22 cellular contexts compared by ENCODE assay signal in the genomic region with DNA sequence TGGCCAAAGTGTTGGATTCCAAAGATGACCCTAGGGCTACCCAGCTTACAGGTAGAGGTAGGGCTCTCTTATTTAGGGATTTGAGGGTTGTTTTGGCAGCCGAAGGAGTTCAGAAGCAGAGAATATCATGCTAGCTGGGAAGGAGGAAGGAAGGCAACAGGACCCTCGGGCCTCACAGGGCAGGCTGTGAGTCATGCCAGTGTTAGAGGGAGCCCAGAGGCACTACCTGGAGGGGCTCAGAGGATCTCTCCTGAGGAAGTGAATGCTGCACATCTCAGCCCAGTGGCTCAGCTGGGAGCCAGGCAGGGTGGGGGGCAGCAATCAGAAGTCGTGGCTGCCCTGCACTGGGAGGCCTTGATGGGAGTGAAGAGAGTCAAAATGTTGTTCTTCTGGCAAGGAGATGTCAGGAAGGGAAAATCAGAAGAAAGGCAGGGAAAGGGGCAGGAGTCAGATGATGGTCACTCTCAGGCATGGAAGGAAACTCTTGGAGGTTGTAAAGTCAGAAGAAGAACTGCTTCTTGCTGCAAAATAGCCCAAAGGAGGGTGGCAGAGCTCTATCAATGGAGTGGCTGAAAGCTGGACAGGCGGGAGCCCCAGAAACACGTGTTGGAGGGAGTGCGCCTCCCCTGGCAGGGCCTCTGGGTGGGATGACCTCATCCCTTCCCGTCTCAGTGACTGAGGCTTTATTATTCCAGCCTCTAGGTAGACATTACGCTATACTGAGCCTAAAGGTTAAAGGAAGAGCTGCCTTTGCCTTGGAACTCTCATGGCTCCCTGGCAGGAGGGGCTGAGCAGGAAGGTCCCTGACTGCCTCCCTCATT.
DNase-seq lines count a peak whose midpoint lies in the region; ATAC-seq, FAIRE-seq and TF ChIP-seq lines count a peak whose summit lies in the region.
"Had no signal": no experiment of that assay in that cellular context is flagged by ENCODE, and none has a peak within 500 bp of the region (broad histone marks: within the 10 kb centered on the region; RNA-seq: fewer than 3 reads in every experiment).

No MANE protein-coding gene starts in this region.

- no peak overlapping the region for H3K4me3 Mint-ChIP-seq in activated T-helper 17 cell treated with anti-CD3 and anti-CD28 coated beads, Interleukin-2, amount 50 U/mL, for 72 hours
- H3K4me3 Mint-ChIP-seq: CD8-positive, alpha-beta memory T cell; HFFc6; nephron had no signal

- peaks cover 15 to 32% of the 10 kb centered on the region in 2 experiments for H3K36me3 ChIP-seq in HepG2 (replicated peaks in 1 of 2; ENCODE audit: control insufficient read depth in 1 of 2, insufficient read depth in 2 of 2, low read length in 2 of 2)
- H3K36me3 ChIP-seq in right lobe of liver, result peaks cover 0 to 23% (median 5%) of the 10 kb centered on the region in 4 donors
- no peaks in the 10 kb centered on the region for H3K36me3 ChIP-seq in K562 (ENCODE audit: control insufficient read depth, insufficient read depth, low read length)
- H3K36me3 ChIP-seq: SJCRH30, upper lobe of right lung had no signal

- FAIRE-seq in HepG2 (lab: Jason Lieb, UNC) (no peak), K562 (lab: Jason Lieb, UNC) (no peak)
- FAIRE-seq: islet of Langerhans had no signal

- H3K9me3 ChIP-seq in HepG2 (ENCODE audit: low read length) (no peaks in the 10 kb centered on the region), right lobe of liver (no peaks in the 10 kb centered on the region), K562 (replicated peaks; ENCODE audit: control insufficient read depth, insufficient read depth, low read depth, low read length) (no peaks in the 10 kb centered on the region)
- H3K9me3 ChIP-seq: SJCRH30, upper lobe of right lung had no signal

- H3K9me1 ChIP-seq in K562 (ENCODE audit: control insufficient read depth, insufficient read depth, low read length), result no peaks in the 10 kb centered on the region

- no TSS peak for BruUV-seq in HepG2 (replicated peaks; lab: Mats Ljungman, UMichigan)
- no TSS peak for BruUV-seq in K562 (replicated peaks; lab: Mats Ljungman, UMichigan)

- no peak overlapping the region for H3K27ac ChIP-seq in HepG2 (ENCODE audit: extremely low read length, insufficient read depth, low read length)
- no peak overlapping the region for H3K27ac ChIP-seq in right lobe of liver
- no peak overlapping the region for H3K27ac ChIP-seq in K562 (ENCODE audit: extremely low read depth, low read depth, low read length)
- H3K27ac ChIP-seq: epithelial cell of prostate, SJCRH30, upper lobe of right lung had no signal

- H3K27me3 ChIP-seq in HepG2 (ENCODE audit: control insufficient read depth in 1 of 2, insufficient read depth in 2 of 2, low read length in 2 of 2) (no peaks in the 10 kb centered on the region), right lobe of liver (no peaks in the 10 kb centered on the region), K562 (ENCODE audit: control insufficient read depth in 2 of 2, insufficient read depth in 2 of 2, low read length in 2 of 2) (peaks cover 0 to 10% of the 10 kb centered on the region in 2 experiments; a peak in 1 of 5 replicates)
- H3K27me3 ChIP-seq: SJCRH30, upper lobe of right lung had no signal

- no peak overlapping the region for H3K4me3 ChIP-seq in HepG2 (replicated peaks in 1 of 3; ENCODE audit: insufficient read depth in 1 of 3, low read depth in 2 of 3, low read length in 3 of 3)
- H3K4me3 ChIP-seq in right lobe of liver, result no peak overlapping the region
- H3K4me3 ChIP-seq in K562, result no peak overlapping the region
- H3K4me3 ChIP-seq: SJCRH30, upper lobe of right lung had no signal

- intact Hi-C loops in HepG2 (cut with micrococcal nuclease; ENCODE audit: unreplicated experiment), result no loop called here
- intact Hi-C loops in right lobe of liver (cut with DNase I), result loop anchor here in 1 of 2 donors (10.0 kb wide), 1 partner anchor 156 kb away; no protein-coding TSS in a partner anchor
- intact Hi-C loops in K562 (cut with micrococcal nuclease), result no loop called here

- peaks cover 8% of the 10 kb centered on the region for H3K27me3 Mint-ChIP-seq in activated T-helper 17 cell treated with anti-CD3 and anti-CD28 coated beads, Interleukin-2, amount 50 U/mL, for 72 hours

- DNase-seq in HepG2 (ENCODE audit: low spot score) (no peak), right lobe of liver (no peak), K562 (ENCODE audit: extremely low read depth in 1 of 4, low spot score in 3 of 4) (peak in 1 of 4 experiments; percentile 9), left kidney (ENCODE audit: low read depth, low spot score) (peak; percentile 44), SIG-M5 treated with dmso at 0.1 percent for 504 hours (lab: John Stamatoyannopoulos, UW; ENCODE audit: unreplicated experiment) (no peak), GM10248 (ENCODE audit: extremely low spot score) (no peak)
- DNase-seq: ACHN; aorta; CD8-positive, alpha-beta memory T cell; glutamatergic neuron; HFFc6; NCI-H1930; NCI-H446 treated with DMSO at 0.1 percent for 48 hours; SJCRH30; stimulated activated naive CD4-positive, alpha-beta T cell treated with Interleukin-2 at 50 U/mL for 16 hours; T1000; upper lobe of right lung had no signal

- WGBS in HepG2 (ENCODE audit: low lambda C conversion rate), result 86% methylated on average over 5 of the region's 8 CpGs
- 51% methylated on average over 5 of the region's 8 CpGs for WGBS in right lobe of liver (ENCODE audit: insufficient coverage, low coverage, low lambda C conversion rate, missing lambda C conversion rate)
- 6% methylated on average over 6 of the region's 8 CpGs for WGBS in K562 (ENCODE audit: insufficient coverage, low coverage, missing lambda C conversion rate)

- TF ChIP-seq POLR2A in HepG2 (IDR thresholded peaks at IDR 0.05; ENCODE audit: insufficient read depth in 1 of 2, low read depth in 2 of 2, low read length in 2 of 2), result no peak
- no peak for TF ChIP-seq POLR2A in right lobe of liver (IDR thresholded peaks at IDR 0.05)
- no peak for TF ChIP-seq POLR2A in K562 (conservative IDR thresholded peaks at IDR 0.05)

- no peaks in the 10 kb centered on the region for H3K9me3 Mint-ChIP-seq in activated T-helper 17 cell treated with anti-CD3 and anti-CD28 coated beads, Interleukin-2, amount 50 U/mL, for 72 hours
- H3K9me3 Mint-ChIP-seq: CD8-positive, alpha-beta memory T cell; HFFc6; nephron had no signal

- H3K4me1 ChIP-seq in HepG2 (ENCODE audit: insufficient read depth, low read length), result no peaks in the 10 kb centered on the region
- H3K4me1 ChIP-seq in right lobe of liver, result peaks cover 0 to 15% (median 0%) of the 10 kb centered on the region in 4 donors
- no peaks in the 10 kb centered on the region for H3K4me1 ChIP-seq in K562 (replicated peaks in 1 of 2; ENCODE audit: control insufficient read depth in 2 of 2, insufficient read depth in 2 of 2, low read length in 2 of 2)

- TF ChIP-seq RAD21 in HepG2 (CRISPR knock-in tag; IDR thresholded peaks at IDR 0.05), result no peak
- no peak for TF ChIP-seq RAD21 in K562 (CRISPR knock-in tag; conservative IDR thresholded peaks at IDR 0.05 in 1 of 2, IDR thresholded peaks at IDR 0.05 in 1 of 2)

- no peaks in the 10 kb centered on the region for H3K36me3 Mint-ChIP-seq in activated T-helper 17 cell treated with anti-CD3 and anti-CD28 coated beads, Interleukin-2, amount 50 U/mL, for 72 hours (ENCODE audit: low read depth)
- H3K36me3 Mint-ChIP-seq: CD8-positive, alpha-beta memory T cell had no signal

- H3K79me2 ChIP-seq in HepG2 (ENCODE audit: insufficient read depth, low read length), result no peaks in the 10 kb centered on the region
- H3K79me2 ChIP-seq in K562 (ENCODE audit: control insufficient read depth, insufficient read depth, low read length), result no peaks in the 10 kb centered on the region

- H2AFZ ChIP-seq in HepG2 (ENCODE audit: low read length) (no peak overlapping the region), K562 (ENCODE audit: low read depth, low read length) (no peak overlapping the region)

- in situ Hi-C loops in HepG2 (cut with HindIII; ENCODE audit: extremely low pct_ligation_motif_present, low pct_unique_long_range_greater_than_20kb) (loop anchor here (25.0 kb wide), 1 partner anchor 433 kb away; no protein-coding TSS in a partner anchor), K562 (cut with MboI) (loop anchor here (10.0 kb wide), 2 partner anchors 206 to 286 kb away; no protein-coding TSS in a partner anchor)

- CTCF ChIA-PET in HepG2 (lab: Yijun Ruan, JAX; ENCODE audit: low intra/inter-chr PET ratio, low total read pairs), result no interaction called here
- CTCF ChIA-PET in K562 (lab: Yijun Ruan, JAX; ENCODE audit: low intra/inter-chr PET ratio), result no interaction called here
- CTCF ChIA-PET in GM10248 (lab: Yijun Ruan, JAX), result interaction anchor here (1.1 to 10.2 kb wide), 6 partner anchors 8 to 203 kb away, joined by 3 to 103 read pairs (median 6); no protein-coding TSS in a partner anchor

- H3K4me1 Mint-ChIP-seq in activated T-helper 17 cell treated with anti-CD3 and anti-CD28 coated beads, Interleukin-2, amount 50 U/mL, for 72 hours, result peaks cover 8% of the 10 kb centered on the region

- no peaks in the 10 kb centered on the region for H4K20me1 ChIP-seq in HepG2 (ENCODE audit: insufficient read depth, low read length)
- no peaks in the 10 kb centered on the region for H4K20me1 ChIP-seq in K562 (replicated peaks; ENCODE audit: control insufficient read depth, insufficient read depth, low read length)

- TF ChIP-seq EP300 in HepG2 (IDR thresholded peaks at IDR 0.05; ENCODE audit: low read depth in 2 of 2, low read length in 2 of 2), result no peak
- TF ChIP-seq EP300 in HepG2 (CRISPR knock-in tag; IDR thresholded peaks at IDR 0.05; ENCODE audit: borderline replicate concordance), result no peak
- no peak for TF ChIP-seq EP300 in K562 (IDR thresholded peaks at IDR 0.05; ENCODE audit: low read length)

- TF ChIP-seq CTCF in HepG2 (CRISPR knock-in tag; IDR thresholded peaks at IDR 0.05) (no peak), right lobe of liver (IDR thresholded peaks at IDR 0.05) (no peak), K562 (IDR thresholded peaks at IDR 0.05 in 2 of 3, conservative IDR thresholded peaks at IDR 0.05 in 1 of 3; ENCODE audit: insufficient read depth in 2 of 3, low read depth in 1 of 3, low read length in 3 of 3) (no peak), GM10248 (IDR thresholded peaks at IDR 0.05; ENCODE audit: control extremely low read depth, extremely low read depth, low read depth, missing control alignments) (no peak)

- no peak overlapping the region for H3K9ac ChIP-seq in HepG2 (ENCODE audit: insufficient read depth, low read depth, low read length)
- no peak overlapping the region for H3K9ac ChIP-seq in K562 (ENCODE audit: insufficient read depth in 1 of 2, low read depth in 2 of 2, low read length in 2 of 2)

- ATAC-seq in HepG2 (no peak; the same call in 2 of the 3 replicates), right lobe of liver (no peak), K562 (0 out of 3 replicates have a peak, but pooled peaks have one; percentile 27), HG03045 (IDR thresholded peaks at IDR 0.05; ENCODE audit: unreplicated experiment) (no peak)
- no peak for ATAC-seq in activated T-helper 17 cell treated with anti-CD3 and anti-CD28 coated beads, Interleukin-2, amount 50 U/mL, for 72 hours (replicated peaks)
- ATAC-seq: upper lobe of right lung had no signal

- H3K27ac Mint-ChIP-seq in activated T-helper 17 cell treated with anti-CD3 and anti-CD28 coated beads, Interleukin-2, amount 50 U/mL, for 72 hours, result no peak overlapping the region
- H3K27ac Mint-ChIP-seq: CD8-positive, alpha-beta memory T cell; HFFc6 had no signal

- H3K4me2 ChIP-seq in HepG2 (ENCODE audit: low read depth, low read length) (no peak overlapping the region), K562 (ENCODE audit: insufficient read depth, low read length) (no peak overlapping the region)

- POLR2A ChIA-PET in HepG2 (lab: Yijun Ruan, JAX), result no interaction called here
- POLR2A ChIA-PET in K562 (lab: Yijun Ruan, JAX), result interaction anchor here (0.6 to 1.1 kb wide), 2 partner anchors 8 to 107 kb away, joined by 3 to 4 read pairs; no protein-coding TSS in a partner anchor
- POLR2A ChIA-PET in GM10248 (lab: Yijun Ruan, JAX), result interaction anchor here (0.6 kb wide), 1 partner anchor 579 kb away, joined by 6 read pairs; no protein-coding TSS in a partner anchor

Comparison
In these comparisons a context has a peak if more than half of its experiments do, and no peak if none do; other contexts are left out.
1. Of the 241 proteins assayed by ChIP-seq in both HepG2 and K562: peak only in HepG2: none; only in K562: JUND; in both: none; in neither: 238; mixed calls (peak in some experiments, not most) for 2.